Comparison of ENCODE assay signal across 8 cellular contexts in genomic region chr2:217988014-217988839, GRCh38. TPM values are rescaled to one million over a fixed set of nuclear protein-coding genes. Genes with fewer than 3 reads are reported as not detected.
DNase-seq lines count a peak whose midpoint lies in the region; TF ChIP-seq lines count a peak whose summit lies in the region.

No MANE protein-coding gene starts in this region.

- TF ChIP-seq POLR2A in adrenal gland (IDR thresholded peaks at IDR 0.05): no peak
- no peak for TF ChIP-seq POLR2A in uterus (IDR thresholded peaks at IDR 0.05)

- peak; percentile 87 for DNase-seq in DMS 273 (lab: John Stamatoyannopoulos, UW; ENCODE audit: unreplicated experiment)
- DNase-seq in DMS 273 treated with DMSO at 0.1 percent for 48 hours (lab: John Stamatoyannopoulos, UW): no peak
- peak; percentile 80 for DNase-seq in KG1 (lab: John Stamatoyannopoulos, UW)
- peak; percentile 49 for DNase-seq in SKM-1 (lab: John Stamatoyannopoulos, UW; ENCODE audit: unreplicated experiment)
- DNase-seq in adrenal gland: peak; percentile 89 to 96 (median 92)
- peak; percentile 89 for DNase-seq in right atrium auricular region (ENCODE audit: low spot score)
- DNase-seq in progenitor cell of endocrine pancreas (ENCODE audit: low spot score, unreplicated experiment): peak; percentile 88
- peak; percentile 86 to 91 for DNase-seq in uterus

- H3K4me3 ChIP-seq in adrenal gland (no peak overlapping the region), right atrium auricular region (no peak overlapping the region), uterus (no peak overlapping the region)

- H3K4me3 Mint-ChIP-seq in progenitor cell of endocrine pancreas (ENCODE audit: low read depth): peak overlapping the region; percentile 56

- TF ChIP-seq CTCF in adrenal gland (IDR thresholded peaks at IDR 0.05) (peak; percentile 90 to 98 (median 94)), right atrium auricular region (IDR thresholded peaks at IDR 0.05) (peak; percentile 87 to 95), progenitor cell of endocrine pancreas (IDR thresholded peaks at IDR 0.05; ENCODE audit: unreplicated experiment) (peak; percentile 87), uterus (IDR thresholded peaks at IDR 0.05) (peak; percentile 90 to 95 (median 95))

- intact Hi-C loops in adrenal gland (cut with DNase I) (loop anchor here (5.0 to 10.0 kb wide), 4 partner anchors 53 to 201 kb away; no protein-coding TSS in a partner anchor), uterus (cut with DNase I; ENCODE audit: low total_unique reads) (loop anchor here (5.0 kb wide), 1 partner anchor 101 kb away; no protein-coding TSS in a partner anchor)

- H3K36me3 ChIP-seq in adrenal gland (replicated peaks in 1 of 2): peaks cover 0 to 6% of the 10 kb centered on the region in 2 donors
- H3K36me3 ChIP-seq in right atrium auricular region: no peaks in the 10 kb centered on the region
- no peaks in the 10 kb centered on the region for H3K36me3 ChIP-seq in uterus

- peaks cover 11% of the 10 kb centered on the region for H3K27me3 Mint-ChIP-seq in progenitor cell of endocrine pancreas

- peak overlapping the region; percentile 98 for H3K27ac Mint-ChIP-seq in progenitor cell of endocrine pancreas

- H3K9me3 Mint-ChIP-seq in progenitor cell of endocrine pancreas (ENCODE audit: low read depth): no peaks in the 10 kb centered on the region

- no peaks in the 10 kb centered on the region for H3K36me3 Mint-ChIP-seq in progenitor cell of endocrine pancreas (ENCODE audit: insufficient read depth)

- 4 to 7% (median 6%) methylated on average over 12 to 13 of the region's 13 CpGs for WGBS in adrenal gland, 4 donors

- no peaks in the 10 kb centered on the region for H3K9me3 ChIP-seq in adrenal gland (replicated peaks in 1 of 3)
- H3K9me3 ChIP-seq in right atrium auricular region: no peaks in the 10 kb centered on the region
- H3K9me3 ChIP-seq in uterus: no peaks in the 10 kb centered on the region

- peaks cover 11% of the 10 kb centered on the region for H3K4me1 Mint-ChIP-seq in progenitor cell of endocrine pancreas (ENCODE audit: low read depth)

- H3K27me3 ChIP-seq in adrenal gland (no peaks in the 10 kb centered on the region), right atrium auricular region (no peaks in the 10 kb centered on the region), uterus (no peaks in the 10 kb centered on the region)

- peak overlapping the region; percentile 40 to 84 (median 74) for H3K27ac ChIP-seq in adrenal gland
- peak overlapping the region; percentile 61 to 80 for H3K27ac ChIP-seq in right atrium auricular region
- H3K27ac ChIP-seq in uterus: peak overlapping the region; percentile 52 to 75

- H3K4me1 ChIP-seq in adrenal gland (replicated peaks in 1 of 2) (peaks cover 25 to 34% of the 10 kb centered on the region in 2 donors), right atrium auricular region (peaks cover 0 to 41% of the 10 kb centered on the region in 2 donors), uterus (peaks cover 0 to 16% of the 10 kb centered on the region in 2 donors)

RNA-seq across cellular contexts. Expression of gene TNS1, which starts 14.6 kb away (rescaled TPM):
- total RNA-seq in adrenal gland (100 to 1,000 TPM; 238 to 341 (median 304) TPM), right atrium auricular region (100 to 1,000 TPM; 393 to 720 TPM), progenitor cell of endocrine pancreas (7.7 and 7.9 TPM in 2 replicates), uterus (1,000 to 10,000 TPM in 1 of 4 donors, 100 to 1,000 TPM in 3; 144 to 1,338 (median 313) TPM)
- polyA plus RNA-seq in adrenal gland: 100 to 1,000 TPM in 2 of 3 donors, 10 to 100 TPM in 1; 46.7 to 123 (median 122) TPM

Comparison
In these comparisons a context has a peak if more than half of its experiments do, and no peak if none do; other contexts are left out.
1. RNA of gene TNS1, which starts 14.6 kb away (total RNA-seq): 393 to 720 TPM in right atrium auricular region, 144 to 1,338 TPM in uterus and 238 to 341 TPM in adrenal gland; 7.7 to 7.9 TPM in progenitor cell of endocrine pancreas; every median in the first group is over 10 times any median in the second.
2. Peak in every context shown above with its lines, with median percentiles within 50 percentile points of each other: H3K27ac ChIP-seq and CTCF ChIP-seq.